Comparison of ENCODE assay signal across 24 cellular contexts in genomic region chr1:237181731-237182317, GRCh38.
DNase-seq lines count a peak whose midpoint lies in the region; ATAC-seq and TF ChIP-seq lines count a peak whose summit lies in the region.
"Had no signal": no experiment of that assay in that cellular context is flagged by ENCODE, and none has a peak within 500 bp of the region (broad histone marks: within the 10 kb centered on the region; RNA-seq: fewer than 3 reads in every experiment).

No MANE protein-coding gene starts in this region.

- H3K14ac ChIP-seq in trophoblast cell (ENCODE audit: low read length) = no peak overlapping the region

- H3K79me2 ChIP-seq in SK-N-SH (ENCODE audit: insufficient read depth) (no peaks in the 10 kb centered on the region), trophoblast cell (ENCODE audit: control insufficient read depth, insufficient read depth, low read length, poor library complexity) (peaks cover 2% of the 10 kb centered on the region)

- H3K27me3 ChIP-seq in SK-N-SH (ENCODE audit: insufficient read depth) (no peaks in the 10 kb centered on the region), trophoblast cell (ENCODE audit: insufficient read depth, low read length) (no peaks in the 10 kb centered on the region), ovary (no peaks in the 10 kb centered on the region)
- H3K27me3 ChIP-seq: dorsolateral prefrontal cortex, vagina had no signal

- H3K79me1 ChIP-seq in trophoblast cell (ENCODE audit: low read length) = no peaks in the 10 kb centered on the region

- no peak for TF ChIP-seq RAD21 in SK-N-SH (IDR thresholded peaks at IDR 0.05; ENCODE audit: low read length)

- POLR2A ChIA-PET in SK-N-SH (lab: Yijun Ruan, JAX) = no interaction called here

- H3K4me1 ChIP-seq in SK-N-SH (ENCODE audit: control insufficient read depth in 1 of 2, insufficient read depth in 2 of 2, low read depth in 1 of 2, low read length in 1 of 2) (peaks cover 0 to 9% of the 10 kb centered on the region in 2 experiments; a peak in 1 of 4 replicates), trophoblast cell (ENCODE audit: control insufficient read depth in 1 of 2, insufficient read depth in 2 of 2, low read length in 2 of 2) (peaks cover 0 to 2% of the 10 kb centered on the region in 2 experiments), ovary (ENCODE audit: insufficient read depth) (peaks cover 2% of the 10 kb centered on the region)
- H3K4me1 ChIP-seq: vagina had no signal

- no peak overlapping the region for H2BK12ac ChIP-seq in trophoblast cell (ENCODE audit: low read length)

- intact Hi-C loops in ovary (cut with DNase I) = no loop called here

- no peak overlapping the region for H2AK5ac ChIP-seq in trophoblast cell (ENCODE audit: low read length)

- 51% methylated on average over 12 of the region's 12 CpGs for WGBS in SK-N-SH (ENCODE audit: low lambda C conversion rate)
- no CpG with 5 or more reads among the region's 12 CpGs for WGBS in trophoblast cell (ENCODE audit: extremely low coverage, insufficient coverage, insufficient read length)
- WGBS in ovary, 3 donors = 73 to 85% (median 79%) methylated on average over 12 of the region's 12 CpGs

- CTCF ChIA-PET in SK-N-SH (lab: Yijun Ruan, JAX) = interaction anchor here (1.6 kb wide), 1 partner anchor 29 kb away, joined by 3 read pairs; no protein-coding TSS in a partner anchor

- no peaks in the 10 kb centered on the region for H3K36me3 ChIP-seq in SK-N-SH (replicated peaks in 1 of 2; ENCODE audit: control insufficient read depth in 1 of 2, insufficient read depth in 2 of 2, low read length in 1 of 2)
- H3K36me3 ChIP-seq in trophoblast cell (ENCODE audit: control insufficient read depth in 1 of 2, insufficient read depth in 2 of 2, low read length in 2 of 2) = no peaks in the 10 kb centered on the region
- H3K36me3 ChIP-seq in ovary = no peaks in the 10 kb centered on the region
- H3K36me3 ChIP-seq: vagina had no signal

- H2BK5ac ChIP-seq in trophoblast cell (ENCODE audit: low read depth, low read length, poor library complexity) = no peak overlapping the region

- no peaks in the 10 kb centered on the region for H3K9me2 ChIP-seq in SK-N-SH

- no peaks in the 10 kb centered on the region for H3K9me3 ChIP-seq in SK-N-SH
- H3K9me3 ChIP-seq in trophoblast cell (ENCODE audit: insufficient read depth, low read depth, low read length) = peaks cover 2% of the 10 kb centered on the region
- no peaks in the 10 kb centered on the region for H3K9me3 ChIP-seq in ovary
- H3K9me3 ChIP-seq: vagina had no signal

- no peak overlapping the region for H3K4me3 ChIP-seq in SK-N-SH (ENCODE audit: low read depth in 2 of 2, low read length in 1 of 2)
- H3K4me3 ChIP-seq in trophoblast cell (ENCODE audit: low read depth, low read length) = no peak overlapping the region
- no peak overlapping the region for H3K4me3 ChIP-seq in ovary
- H3K4me3 ChIP-seq: vagina had no signal

- H3K23ac ChIP-seq in trophoblast cell (ENCODE audit: low read length) = no peak overlapping the region

- no peak overlapping the region for H3K18ac ChIP-seq in trophoblast cell (ENCODE audit: low read length)

- H4K20me1 ChIP-seq in SK-N-SH (ENCODE audit: insufficient read depth) = no peaks in the 10 kb centered on the region

- no peak overlapping the region for H4K91ac ChIP-seq in trophoblast cell (ENCODE audit: low read depth, low read length)

- H3K27ac ChIP-seq in SK-N-SH (ENCODE audit: low read depth in 2 of 2, low read length in 1 of 2) = peak overlapping the region in 1 of 2 experiments; percentile 3; a peak in 1 of 4 replicates
- no peak overlapping the region for H3K27ac ChIP-seq in trophoblast cell (ENCODE audit: low read depth, low read length)
- H3K27ac ChIP-seq in ovary = no peak overlapping the region
- H3K27ac ChIP-seq: vagina had no signal

- ATAC-seq in SK-N-SH treated with all-trans-retinoic acid at 6 μM for 48 hours (no peak), HG02885 (IDR thresholded peaks at IDR 0.05; ENCODE audit: poor library complexity, unreplicated experiment) (no peak)
- ATAC-seq: activated CD8-positive, alpha-beta T cell treated with anti-CD3 and anti-CD28 coated beads for 36 hours; naive thymus-derived CD4-positive, alpha-beta T cell had no signal

- TF ChIP-seq EP300 in SK-N-SH (IDR thresholded peaks at IDR 0.05; ENCODE audit: borderline replicate concordance in 1 of 2, low read depth in 1 of 2, low read length in 1 of 2) (no peak), ovary (IDR thresholded peaks at IDR 0.05) (no peak)

- H4K12ac ChIP-seq in trophoblast cell (ENCODE audit: low read depth, low read length) = no peak overlapping the region

- H3F3A ChIP-seq in SK-N-SH (replicated peaks; ENCODE audit: insufficient read depth) = no peaks in the 10 kb centered on the region

- no peak for TF ChIP-seq CTCF in SK-N-SH (IDR thresholded peaks at IDR 0.05)
- no peak for TF ChIP-seq CTCF in ovary (IDR thresholded peaks at IDR 0.05)

- DNase-seq in SK-N-SH = no peak
- peak; percentile 43 for DNase-seq in H4 (ENCODE audit: low spot score)
- DNase-seq in astrocyte of the hippocampus (ENCODE audit: low read depth, low spot score) = peak; percentile 20
- DNase-seq in trophoblast cell = peak; percentile 22 to 48
- DNase-seq in ovary = no peak
- DNase-seq in NCI-H1048 (lab: John Stamatoyannopoulos, UW) = no peak
- DNase-seq: activated CD4-positive, alpha-beta T cell treated with anti-CD3 and anti-CD28 coated beads for 1 hour; activated CD8-positive, alpha-beta T cell treated with anti-CD3 and anti-CD28 coated beads for 36 hours; activated naive CD8-positive, alpha-beta T cell treated with anti-CD3 and anti-CD28 coated beads for 36 hours; GDM1; naive thymus-derived CD4-positive, alpha-beta T cell; NCI-H187; NCI-H2227 treated with DMSO at 0.1 percent for 48 hours; NCI-H774; occipital lobe; OCI-M1; SIG-M5; stimulated activated CD4-positive, alpha-beta T cell treated with anti-CD3 and anti-CD28 coated beads, Interleukin-4, amount 100 ng/mL, for 4 hours; stimulated activated naive CD4-positive, alpha-beta T cell; T-helper 1 cell had no signal

- H3K4me2 ChIP-seq in SK-N-SH (no peak overlapping the region), trophoblast cell (ENCODE audit: low read length) (no peak overlapping the region)

- no peak overlapping the region for H2BK120ac ChIP-seq in trophoblast cell (ENCODE audit: insufficient read depth, low read length, poor library complexity)

- no peak for TF ChIP-seq POLR2A in ovary (IDR thresholded peaks at IDR 0.05)

- H3K4ac ChIP-seq in trophoblast cell (ENCODE audit: low read depth, low read length) = no peak overlapping the region

- H2AFZ ChIP-seq in SK-N-SH (ENCODE audit: low read depth) = no peak overlapping the region
- H2AFZ ChIP-seq in trophoblast cell (ENCODE audit: insufficient read depth, low read length, poor library complexity) = no peak overlapping the region

- H3K9ac ChIP-seq in SK-N-SH = no peak overlapping the region
- no peak overlapping the region for H3K9ac ChIP-seq in trophoblast cell (ENCODE audit: low read length)

- H4K8ac ChIP-seq in trophoblast cell (ENCODE audit: low read depth, low read length) = no peak overlapping the region

TF ChIP-seq in SK-N-SH treated with all-trans-retinoic acid at 6 μM for 48 hours, 23 proteins besides CTCF, POLR2A, EP300 and RAD21 (continues in another document):
- TF ChIP-seq TSHZ2 (CRISPR knock-in tag; IDR thresholded peaks at IDR 0.05) = peak; percentile 39; the same call in 1 of the 2 replicates
- TF ChIP-seq ISL1 (CRISPR knock-in tag; IDR thresholded peaks at IDR 0.05) = peak; percentile 26; the same call in 1 of the 2 replicates

TF ChIP-seq in SK-N-SH, 30 proteins besides CTCF, POLR2A, EP300 and RAD21:
- TF ChIP-seq NRF1 (IDR thresholded peaks at IDR 0.05; ENCODE audit: low read depth, low read length) (no peak), JUND (IDR thresholded peaks at IDR 0.05) (no peak), NFIC (IDR thresholded peaks at IDR 0.05; ENCODE audit: borderline replicate concordance) (no peak), USF1 (IDR thresholded peaks at IDR 0.05; ENCODE audit: borderline replicate concordance, low read depth) (no peak), GATA2 (CRISPR knock-in tag; IDR thresholded peaks at IDR 0.05) (no peak), IRF3 (IDR thresholded peaks at IDR 0.05; ENCODE audit: low read depth, low read length) (no peak), ZBTB33 (IDR thresholded peaks at IDR 0.05; ENCODE audit: borderline replicate concordance, low read depth) (no peak), TCF12 (IDR thresholded peaks at IDR 0.05) (no peak)

Comparison
In these comparisons a context has a peak if more than half of its experiments do, and no peak if none do; other contexts are left out.
1. DNase-seq: peak in H4 (single experiment), astrocyte of the hippocampus (single experiment) and trophoblast cell (2 of 2); none in SK-N-SH (single experiment), ovary (0 of 5) and NCI-H1048 (single experiment).